ENCODE assay signal across 5 cellular contexts in genomic region chr1:2684878-2685277, GRCh38. TPM values are rescaled to one million over a fixed set of nuclear protein-coding genes. Genes with fewer than 3 reads are reported as not detected.
"Had no signal": no experiment of that assay in that cellular context is flagged by ENCODE, and none has a peak within 500 bp of the region (broad histone marks: within the 10 kb centered on the region; RNA-seq: fewer than 3 reads in every experiment).

No MANE protein-coding gene starts in this region.

RNA-seq across cellular contexts. Expression of gene MMEL1, which starts 52.1 kb away (rescaled TPM):
- total RNA-seq: K562, M059J, OCI-LY7, PC-3, SJCRH30 had no signal
- polyA plus RNA-seq: K562 had no signal
